In the genomic region with DNA sequence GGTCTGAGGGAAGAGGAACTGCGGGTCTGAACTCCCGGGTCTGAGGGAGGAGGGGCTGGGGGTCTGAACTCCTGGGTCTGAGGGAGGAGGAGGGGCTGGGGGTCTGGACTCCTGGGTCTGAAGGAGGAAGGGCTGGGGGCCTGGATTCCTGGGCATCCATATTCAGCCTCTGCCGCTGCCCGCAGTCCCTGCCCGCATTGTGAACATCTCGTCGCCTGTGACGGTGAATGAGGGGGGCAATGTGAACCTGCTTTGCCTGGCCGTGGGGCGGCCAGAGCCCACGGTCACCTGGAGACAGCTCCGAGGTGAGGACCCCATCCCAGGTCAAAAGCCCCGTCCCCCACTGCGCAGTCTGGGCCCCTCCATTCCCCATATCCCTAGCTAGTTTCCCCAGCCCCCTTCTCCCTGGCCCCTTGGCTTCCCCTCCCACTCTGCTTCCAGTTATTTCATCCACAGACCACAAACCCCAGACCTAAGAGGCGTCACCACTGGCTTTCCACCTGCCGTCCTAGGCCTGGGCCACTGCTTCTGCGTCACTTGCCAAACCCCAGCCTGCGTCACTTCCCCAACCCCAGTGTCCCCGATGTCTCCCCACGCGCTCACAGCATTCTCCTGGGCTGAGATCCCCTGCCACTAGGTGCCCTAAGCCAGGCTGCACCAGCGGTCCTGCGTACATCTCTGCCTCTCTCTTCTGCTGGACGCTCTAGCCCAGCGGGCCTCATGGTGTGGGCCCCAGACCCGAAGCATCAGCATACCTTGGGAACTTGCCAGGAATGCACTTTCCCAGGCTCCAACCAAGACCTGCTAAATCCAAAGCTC, we compare ENCODE assay signal across 25 cellular contexts. TPM values are rescaled to one million over a fixed set of nuclear protein-coding genes. Genes with fewer than 3 reads are reported as not detected.
DNase-seq lines count a peak whose midpoint lies in the region; ATAC-seq and TF ChIP-seq lines count a peak whose summit lies in the region.
"Had no signal": no experiment of that assay in that cellular context is flagged by ENCODE, and none has a peak within 500 bp of the region (broad histone marks: within the 10 kb centered on the region; RNA-seq: fewer than 3 reads in every experiment).

No MANE protein-coding gene starts in this region.

- TF ChIP-seq CTCF in prostate gland (IDR thresholded peaks at IDR 0.05): no peak

- H3K9me3 Mint-ChIP-seq in activated CD4-positive, alpha-beta T cell treated with anti-CD3 and anti-CD28 coated beads, Interleukin-2, amount 10 ng/mL, durations not matched to agents 24 days and 14 days: no peaks in the 10 kb centered on the region
- no peaks in the 10 kb centered on the region for H3K9me3 Mint-ChIP-seq in activated CD4-positive, alpha-beta T cell treated with anti-CD3 and anti-CD28 coated beads, Interleukin-2, amount 10 ng/mL, durations not matched to agents 7 days and 5 days
- H3K9me3 Mint-ChIP-seq in T-helper 2 cell treated with Interferon-gamma antibody and Interleukin-4, amounts not matched to agents 5 μg/mL and 100 μg/mL, for 36 hours: no peaks in the 10 kb centered on the region

- CTCF ChIA-PET in activated CD4-positive, alpha-beta T cell treated with anti-CD3 and anti-CD28 coated beads, Interleukin-2, amount 10 ng/mL, durations not matched to agents 7 days and 5 days (lab: Charles Lee): interaction anchor here (0.6 to 1.0 kb wide), 2 partner anchors 33 to 116 kb away, joined by 3 read pairs; no protein-coding TSS in a partner anchor

- H3K4me1 Mint-ChIP-seq in activated CD4-positive, alpha-beta T cell treated with anti-CD3 and anti-CD28 coated beads, Interleukin-2, amount 10 ng/mL, durations not matched to agents 24 days and 14 days: peaks cover 15% of the 10 kb centered on the region
- H3K4me1 Mint-ChIP-seq in activated CD4-positive, alpha-beta T cell treated with anti-CD3 and anti-CD28 coated beads, Interleukin-2, amount 10 ng/mL, durations not matched to agents 7 days and 5 days: peaks cover 5% of the 10 kb centered on the region
- peaks cover 8% of the 10 kb centered on the region for H3K4me1 Mint-ChIP-seq in T-helper 2 cell treated with Interferon-gamma antibody and Interleukin-4, amounts not matched to agents 5 μg/mL and 100 μg/mL, for 36 hours (ENCODE audit: low read depth)

- H3K4me3 Mint-ChIP-seq in activated CD4-positive, alpha-beta T cell treated with anti-CD3 and anti-CD28 coated beads, Interleukin-2, amount 10 ng/mL, durations not matched to agents 24 days and 14 days: no peak overlapping the region
- no peak overlapping the region for H3K4me3 Mint-ChIP-seq in activated CD4-positive, alpha-beta T cell treated with anti-CD3 and anti-CD28 coated beads, Interleukin-2, amount 10 ng/mL, durations not matched to agents 7 days and 5 days
- no peak overlapping the region for H3K4me3 Mint-ChIP-seq in T-helper 2 cell treated with Interferon-gamma antibody and Interleukin-4, amounts not matched to agents 5 μg/mL and 100 μg/mL, for 36 hours

- POLR2A ChIA-PET in activated CD4-positive, alpha-beta T cell treated with anti-CD3 and anti-CD28 coated beads, Interleukin-2, amount 10 ng/mL, durations not matched to agents 7 days and 5 days (lab: Charles Lee): no interaction called here

- H3K27me3 Mint-ChIP-seq in activated CD4-positive, alpha-beta T cell treated with anti-CD3 and anti-CD28 coated beads, Interleukin-2, amount 10 ng/mL, durations not matched to agents 24 days and 14 days: peaks cover 37% of the 10 kb centered on the region
- H3K27me3 Mint-ChIP-seq in activated CD4-positive, alpha-beta T cell treated with anti-CD3 and anti-CD28 coated beads, Interleukin-2, amount 10 ng/mL, durations not matched to agents 7 days and 5 days: peaks cover 38% of the 10 kb centered on the region
- peaks cover 38% of the 10 kb centered on the region for H3K27me3 Mint-ChIP-seq in T-helper 2 cell treated with Interferon-gamma antibody and Interleukin-4, amounts not matched to agents 5 μg/mL and 100 μg/mL, for 36 hours (ENCODE audit: low read depth)

- DNase-seq in activated CD4-positive, alpha-beta T cell treated with anti-CD3 and anti-CD28 coated beads, Interleukin-2, amount 10 ng/mL, durations not matched to agents 24 days and 14 days: no peak
- DNase-seq in activated CD4-positive, alpha-beta T cell treated with anti-CD3 and anti-CD28 coated beads, Interleukin-2, amount 10 ng/mL, durations not matched to agents 7 days and 5 days: no peak
- DNase-seq in T-helper 2 cell treated with Interferon-gamma antibody and Interleukin-4, amounts not matched to agents 5 μg/mL and 100 μg/mL, for 36 hours (ENCODE audit: low spot score): peak; percentile 37
- DNase-seq in stimulated activated CD8-positive, alpha-beta memory T cell treated with anti-CD3 and anti-CD28 coated beads, Interleukin-4, amount 100 ng/mL, for 48 hours: peak; percentile 57
- DNase-seq in AML-193 (lab: John Stamatoyannopoulos, UW): no peak
- DNase-seq in prostate gland (ENCODE audit: low spot score): no peak
- DNase-seq: activated gamma-delta T cell; central memory CD4-positive, alpha-beta T cell; esophagus squamous epithelium; HCEC 1CT; left ventricle myocardium inferior; NCI-H146; NCI-H2171 treated with DMSO at 0.1 percent for 48 hours; NCI-H69; PC-3; SIG-M5; stimulated activated CD4-positive, alpha-beta T cell treated with anti-CD3 and anti-CD28 coated beads, Interleukin-4, amount 100 ng/mL, for 24 hours had no signal

- H3K36me3 ChIP-seq in prostate gland: no peaks in the 10 kb centered on the region
- H3K36me3 ChIP-seq: left ventricle myocardium inferior, suprapubic skin, vagina had no signal

- no peak overlapping the region for H3K4me3 ChIP-seq in prostate gland
- H3K4me3 ChIP-seq: esophagus squamous epithelium, left ventricle myocardium inferior, suprapubic skin, vagina had no signal

- no peak overlapping the region for H3K27ac ChIP-seq in prostate gland
- H3K27ac ChIP-seq: esophagus squamous epithelium, left ventricle myocardium inferior, suprapubic skin, vagina had no signal

- peak overlapping the region; percentile 3 for H3K27ac Mint-ChIP-seq in activated CD4-positive, alpha-beta T cell treated with anti-CD3 and anti-CD28 coated beads, Interleukin-2, amount 10 ng/mL, durations not matched to agents 24 days and 14 days
- no peak overlapping the region for H3K27ac Mint-ChIP-seq in activated CD4-positive, alpha-beta T cell treated with anti-CD3 and anti-CD28 coated beads, Interleukin-2, amount 10 ng/mL, durations not matched to agents 7 days and 5 days
- H3K27ac Mint-ChIP-seq in T-helper 2 cell treated with Interferon-gamma antibody and Interleukin-4, amounts not matched to agents 5 μg/mL and 100 μg/mL, for 36 hours: no peak overlapping the region

- WGBS in prostate gland: 72% methylated on average over 25 of the region's 26 CpGs

- intact Hi-C loops in activated CD4-positive, alpha-beta T cell treated with anti-CD3 and anti-CD28 coated beads, Interleukin-2, amount 10 ng/mL, durations not matched to agents 24 days and 14 days (cut with micrococcal nuclease): no loop called here
- intact Hi-C loops in prostate gland (cut with DNase I): no loop called here

- no peaks in the 10 kb centered on the region for H3K9me3 ChIP-seq in prostate gland
- H3K9me3 ChIP-seq: esophagus squamous epithelium, left ventricle myocardium inferior, suprapubic skin, vagina had no signal

- peak; percentile 1 for ATAC-seq in esophagus mucosa
- no peak for ATAC-seq in GM19351 (IDR thresholded peaks at IDR 0.05; ENCODE audit: unreplicated experiment)
- ATAC-seq: PC-3 had no signal

- H3K36me3 Mint-ChIP-seq in activated CD4-positive, alpha-beta T cell treated with anti-CD3 and anti-CD28 coated beads, Interleukin-2, amount 10 ng/mL, durations not matched to agents 24 days and 14 days (ENCODE audit: low read depth): peaks cover 2% of the 10 kb centered on the region
- no peaks in the 10 kb centered on the region for H3K36me3 Mint-ChIP-seq in activated CD4-positive, alpha-beta T cell treated with anti-CD3 and anti-CD28 coated beads, Interleukin-2, amount 10 ng/mL, durations not matched to agents 7 days and 5 days (ENCODE audit: low read depth)
- peaks cover 2% of the 10 kb centered on the region for H3K36me3 Mint-ChIP-seq in T-helper 2 cell treated with Interferon-gamma antibody and Interleukin-4, amounts not matched to agents 5 μg/mL and 100 μg/mL, for 36 hours (ENCODE audit: low read depth)

- no peak for TF ChIP-seq POLR2A in prostate gland (IDR thresholded peaks at IDR 0.05)

- H3K27me3 ChIP-seq in prostate gland (replicated peaks; ENCODE audit: insufficient read depth): peaks cover 17% of the 10 kb centered on the region
- H3K27me3 ChIP-seq: vagina had no signal

- no peaks in the 10 kb centered on the region for H3K4me1 ChIP-seq in prostate gland (replicated peaks)

RNA-seq across cellular contexts. Expression of gene IGLON5, which starts 13.9 kb away (rescaled TPM):
- 1.2 and 1.8 TPM in 2 replicates for total RNA-seq in activated CD4-positive, alpha-beta T cell treated with anti-CD3 and anti-CD28 coated beads, Interleukin-2, amount 10 ng/mL, durations not matched to agents 24 days and 14 days
- not detected for total RNA-seq in activated CD4-positive, alpha-beta T cell treated with anti-CD3 and anti-CD28 coated beads, Interleukin-2, amount 10 ng/mL, durations not matched to agents 7 days and 5 days
- not detected for total RNA-seq in esophagus mucosa
- 10 to 100 TPM in 1 of 2 donors, not detected in 1; 12.6 TPM for total RNA-seq in prostate gland
- total RNA-seq: A172; esophagus squamous epithelium; glomerular endothelial cell; left ventricle myocardium inferior; PC-3; T-helper 1 cell treated with Interleukin-12 subunit alpha and Interleukin-12 subunit beta and Interleukin-4 antibody, amounts not matched to agents 30 ng/mL and 1 ng/mL, for 36 hours; vagina had no signal

RNA-seq across cellular contexts. Expression of gene VSIG10L, which starts 16.6 kb away (rescaled TPM):
- total RNA-seq in activated CD4-positive, alpha-beta T cell treated with anti-CD3 and anti-CD28 coated beads, Interleukin-2, amount 10 ng/mL, durations not matched to agents 24 days and 14 days: 7.1 and 7.2 TPM in 2 replicates
- 1 to 10 TPM in 1 of 2 experiments, under 1 TPM in 1; 0.99 to 1.2 TPM for total RNA-seq in activated CD4-positive, alpha-beta T cell treated with anti-CD3 and anti-CD28 coated beads, Interleukin-2, amount 10 ng/mL, durations not matched to agents 7 days and 5 days
- total RNA-seq in esophagus mucosa (103 TPM), prostate gland (1 to 10 TPM; 2.3 to 9.9 TPM)

RNA-seq across cellular contexts. Expression of gene ETFB, which starts 40.8 kb away (rescaled TPM):
- 194 and 199 TPM in 2 replicates for total RNA-seq in activated CD4-positive, alpha-beta T cell treated with anti-CD3 and anti-CD28 coated beads, Interleukin-2, amount 10 ng/mL, durations not matched to agents 24 days and 14 days
- total RNA-seq in activated CD4-positive, alpha-beta T cell treated with anti-CD3 and anti-CD28 coated beads, Interleukin-2, amount 10 ng/mL, durations not matched to agents 7 days and 5 days: 100 to 1,000 TPM; 108 to 132 TPM
- total RNA-seq in esophagus mucosa (142 TPM), prostate gland (100 to 1,000 TPM in 1 of 2 donors, 10 to 100 TPM in 1; 82.8 to 118 TPM)

RNA-seq across cellular contexts. Expression of gene CLDND2, which starts 43.4 kb away (rescaled TPM):
- total RNA-seq in activated CD4-positive, alpha-beta T cell treated with anti-CD3 and anti-CD28 coated beads, Interleukin-2, amount 10 ng/mL, durations not matched to agents 24 days and 14 days: 18.7 and 19.6 TPM in 2 replicates
- 1 to 10 TPM; 3.1 to 3.3 TPM for total RNA-seq in activated CD4-positive, alpha-beta T cell treated with anti-CD3 and anti-CD28 coated beads, Interleukin-2, amount 10 ng/mL, durations not matched to agents 7 days and 5 days
- total RNA-seq in esophagus mucosa (1.1 TPM), prostate gland (1 to 10 TPM in 1 of 2 donors, not detected in 1; 4.2 TPM)
- total RNA-seq: A172, esophagus squamous epithelium, glomerular endothelial cell, omental fat pad, suprapubic skin, vagina had no signal

RNA-seq across cellular contexts. Expression of gene NKG7, which starts 47.1 kb away (rescaled TPM):
- total RNA-seq in activated CD4-positive, alpha-beta T cell treated with anti-CD3 and anti-CD28 coated beads, Interleukin-2, amount 10 ng/mL, durations not matched to agents 24 days and 14 days: 363 and 379 TPM in 2 replicates
- total RNA-seq in activated CD4-positive, alpha-beta T cell treated with anti-CD3 and anti-CD28 coated beads, Interleukin-2, amount 10 ng/mL, durations not matched to agents 7 days and 5 days: 10 to 100 TPM; 67.2 to 71.7 TPM
- total RNA-seq in esophagus mucosa (not detected), prostate gland (1 to 10 TPM in 1 of 2 donors, not detected in 1; 1.8 TPM)
- total RNA-seq: A172, glomerular endothelial cell, PC-3, suprapubic skin had no signal

Comparison
In these comparisons a context has a peak if more than half of its experiments do, and no peak if none do; other contexts are left out.
1. DNase-seq: peak in T-helper 2 cell treated with Interferon-gamma antibody and Interleukin-4, amounts not matched to agents 5 μg/mL and 100 μg/mL, for 36 hours (single experiment) and stimulated activated CD8-positive, alpha-beta memory T cell treated with anti-CD3 and anti-CD28 coated beads, Interleukin-4, amount 100 ng/mL, for 48 hours (single experiment); none in activated CD4-positive, alpha-beta T cell treated with anti-CD3 and anti-CD28 coated beads, Interleukin-2, amount 10 ng/mL, durations not matched to agents 24 days and 14 days (single experiment), activated CD4-positive, alpha-beta T cell treated with anti-CD3 and anti-CD28 coated beads, Interleukin-2, amount 10 ng/mL, durations not matched to agents 7 days and 5 days (single experiment), AML-193 (0 of 2) and prostate gland (single experiment).